In genomic region chr13:51359352-51359751, GRCh38 we compare ENCODE assay signal across 30 cellular contexts. TPM values are rescaled to one million over a fixed set of nuclear protein-coding genes. Genes with fewer than 3 reads are reported as not detected.
"Had no signal": no experiment of that assay in that cellular context is flagged by ENCODE, and none has a peak within 500 bp of the region (broad histone marks: within the 10 kb centered on the region; RNA-seq: fewer than 3 reads in every experiment).

No MANE protein-coding gene starts in this region.

- H3K36me3 ChIP-seq: prostate gland had no signal

- H3K4me1 ChIP-seq: esophagus squamous epithelium, prostate gland, right atrium auricular region, suprapubic skin, thyroid gland had no signal

- H3K4me3 ChIP-seq: coronary artery, esophagus squamous epithelium, lung, prostate gland, right atrium auricular region, smooth muscle cell, suprapubic skin, thyroid gland had no signal

- H3K9me3 ChIP-seq: esophagus squamous epithelium, prostate gland, right atrium auricular region, suprapubic skin, thyroid gland had no signal

- H3K4me2 ChIP-seq: smooth muscle cell had no signal

- H3K27ac Mint-ChIP-seq: memory B cell; nephron; stimulated activated naive CD8-positive, alpha-beta T cell treated with anti-CD3 and anti-CD28 coated beads, Interleukin-15, amount 100 ng/mL, for 72 hours; type B pancreatic cell had no signal

- H3K4me3 Mint-ChIP-seq: memory B cell; naive B cell; nephron; stimulated activated naive CD8-positive, alpha-beta T cell treated with anti-CD3 and anti-CD28 coated beads, Interleukin-15, amount 100 ng/mL, for 72 hours had no signal

- DNase-seq: dermis blood vessel endothelial cell; effector memory CD4-positive, alpha-beta T cell; esophagus squamous epithelium; foreskin melanocyte; naive B cell; nucleus accumbens; stimulated activated CD4-positive, alpha-beta T cell treated with anti-CD3 and anti-CD28 coated beads, Interleukin-12 subunit alpha, Interleukin-12 subunit beta, amount 100 ng/mL, for 4 hours; stimulated activated CD4-positive, alpha-beta T cell treated with anti-CD3 and anti-CD28 coated beads, Interleukin-1b, Interleukin-23, amount 100 ng/mL, for 48 hours; stimulated activated CD4-positive, alpha-beta T cell treated with anti-CD3 and anti-CD28 coated beads, Interleukin-4, amount 100 ng/mL, for 1 hour; stimulated activated CD8-positive, alpha-beta memory T cell treated with anti-CD3 and anti-CD28 coated beads, Interleukin-4, amount 100 ng/mL, for 48 hours; stimulated activated naive CD4-positive, alpha-beta T cell; stimulated activated naive CD8-positive, alpha-beta T cell treated with anti-CD3 and anti-CD28 coated beads, Interleukin-15, amount 100 ng/mL, for 72 hours; thyroid gland had no signal

- H3K27me3 Mint-ChIP-seq: memory B cell; naive B cell; stimulated activated naive CD8-positive, alpha-beta T cell treated with anti-CD3 and anti-CD28 coated beads, Interleukin-15, amount 100 ng/mL, for 72 hours; type B pancreatic cell had no signal

- ATAC-seq: sciatic nerve; stimulated activated naive CD8-positive, alpha-beta T cell treated with anti-CD3 and anti-CD28 coated beads, Interleukin-15, amount 100 ng/mL, for 72 hours had no signal

- H3K9me3 Mint-ChIP-seq: memory B cell; naive B cell; nephron; stimulated activated naive CD8-positive, alpha-beta T cell treated with anti-CD3 and anti-CD28 coated beads, Interleukin-15, amount 100 ng/mL, for 72 hours; type B pancreatic cell had no signal

- H3K27ac ChIP-seq: coronary artery, esophagus squamous epithelium, prostate gland, right atrium auricular region, suprapubic skin, thyroid gland had no signal

- H3K4me1 Mint-ChIP-seq: memory B cell, naive B cell, nephron had no signal

- H3K27me3 ChIP-seq: esophagus squamous epithelium, right atrium auricular region, suprapubic skin, thyroid gland had no signal

RNA-seq across cellular contexts. Expression of gene SERPINE3, which starts 19.9 kb away (rescaled TPM):
- total RNA-seq: dermis blood vessel endothelial cell, endothelial cell of umbilical vein, epithelial cell of proximal tubule, esophagus squamous epithelium, left lobe of liver, liver, lung, osteocyte, prostate gland, right atrium auricular region, smooth muscle cell, suprapubic skin, thyroid gland had no signal
- polyA plus RNA-seq: endothelial cell of umbilical vein, keratinocyte, lung, smooth muscle cell, urinary bladder had no signal
